24 cellular contexts compared by ENCODE assay signal in genomic region chr2:200777275-200777674, GRCh38. TPM values are rescaled to one million over a fixed set of nuclear protein-coding genes. Genes with fewer than 3 reads are reported as not detected.
DNase-seq lines count a peak whose midpoint lies in the region; ATAC-seq and TF ChIP-seq lines count a peak whose summit lies in the region.
"Had no signal": no experiment of that assay in that cellular context is flagged by ENCODE, and none has a peak within 500 bp of the region (broad histone marks: within the 10 kb centered on the region; RNA-seq: fewer than 3 reads in every experiment).

No MANE protein-coding gene starts in this region.

- no TSS peak for BruUV-seq in Calu3 (replicated peaks; lab: Mats Ljungman, UMichigan)
- BruUV-seq in A673 (replicated peaks; lab: Mats Ljungman, UMichigan), result no TSS peak

- H3K36me3 ChIP-seq in right lobe of liver (no peaks in the 10 kb centered on the region), A673 (ENCODE audit: insufficient read depth, low read length, poor library complexity, severe bottlenecking) (no peaks in the 10 kb centered on the region)
- H3K36me3 ChIP-seq: left lung had no signal

- H3K4me3 Mint-ChIP-seq in Calu3 (ENCODE audit: low read depth, unreplicated experiment), result no peak overlapping the region
- no peak overlapping the region for H3K4me3 Mint-ChIP-seq in activated T-cell treated with anti-CD3 and anti-CD28 coated beads, Interleukin-2, amount 50 U/mL, for 4 hours
- H3K4me3 Mint-ChIP-seq: activated CD4-positive, alpha-beta T cell treated with anti-CD3 and anti-CD28 coated beads, Interleukin-2, amount 10 ng/mL, durations not matched to agents 24 days and 14 days; CD14-positive monocyte; dendritic cell treated with granulocyte-macrophage colony-stimulating factor and Interleukin-4, amounts not matched to agents 40 ng/mL and 50 ng/mL, for 4 days; mesothelial cell of epicardium; natural killer cell treated with Interleukin-12 subunit alpha and Interleukin-12 subunit beta and Interleukin-15 and Interleukin-18, amount 100 ng/mL, for 72 hours had no signal

- peaks cover 3% of the 10 kb centered on the region for H3K9me3 Mint-ChIP-seq in Calu3 (ENCODE audit: low read depth, unreplicated experiment)
- peaks cover 9% of the 10 kb centered on the region for H3K9me3 Mint-ChIP-seq in activated T-cell treated with anti-CD3 and anti-CD28 coated beads, Interleukin-2, amount 50 U/mL, for 4 hours
- H3K9me3 Mint-ChIP-seq: dendritic cell treated with granulocyte-macrophage colony-stimulating factor and Interleukin-4, amounts not matched to agents 40 ng/mL and 50 ng/mL, for 4 days had no signal

- no peak for TF ChIP-seq POLR2A in right lobe of liver (IDR thresholded peaks at IDR 0.05)

- CTCF ChIA-PET in Calu3 (lab: Charles Lee), result interaction anchor here (0.5 to 1.6 kb wide), 3 partner anchors 12 to 49 kb away, joined by 3 to 7 read pairs (median 7); no protein-coding TSS in a partner anchor
- CTCF ChIA-PET in A673 (lab: Charles Lee), result no interaction called here

- POLR2A ChIA-PET in A673 (lab: Charles Lee; ENCODE audit: low non-redundant PET), result no interaction called here

- no peaks in the 10 kb centered on the region for H3K27me3 ChIP-seq in right lobe of liver
- no peaks in the 10 kb centered on the region for H3K27me3 ChIP-seq in A673 (replicated peaks; ENCODE audit: insufficient read depth, low read depth, low read length, poor library complexity)
- H3K27me3 ChIP-seq: left lung had no signal

- intact Hi-C loops in Calu3 (cut with micrococcal nuclease; ENCODE audit: unreplicated experiment), result no loop called here
- intact Hi-C loops in right lobe of liver (cut with DNase I), result no loop called here
- intact Hi-C loops in A673 (cut with micrococcal nuclease; ENCODE audit: unreplicated experiment), result no loop called here

- H3K27me3 Mint-ChIP-seq in Calu3 (ENCODE audit: unreplicated experiment), result no peaks in the 10 kb centered on the region
- H3K27me3 Mint-ChIP-seq in activated T-cell treated with anti-CD3 and anti-CD28 coated beads, Interleukin-2, amount 50 U/mL, for 4 hours (ENCODE audit: low read depth), result peaks cover 10% of the 10 kb centered on the region
- H3K27me3 Mint-ChIP-seq: dendritic cell treated with granulocyte-macrophage colony-stimulating factor and Interleukin-4, amounts not matched to agents 40 ng/mL and 50 ng/mL, for 4 days had no signal

- H3K27ac ChIP-seq in right lobe of liver (peak overlapping the region; percentile 55 to 70 (median 55)), A673 (ENCODE audit: low read depth, low read length, poor library complexity, severe bottlenecking) (no peak overlapping the region)
- H3K27ac ChIP-seq: left lung, RWPE1, VCaP had no signal

- DNase-seq in Calu3, result no peak
- peak; percentile 26 for DNase-seq in M059J (ENCODE audit: low read depth)
- DNase-seq in epithelial cell of proximal tubule (ENCODE audit: low read depth), result peak; percentile 66
- no peak for DNase-seq in right lobe of liver
- no peak for DNase-seq in activated T-cell treated with anti-CD3 and anti-CD28 coated beads, Interleukin-2, amount 50 U/mL, for 4 hours
- DNase-seq in A673 (ENCODE audit: low spot score), result no peak
- DNase-seq: activated CD4-positive, alpha-beta T cell treated with anti-CD3 and anti-CD28 coated beads, Interleukin-2, amount 10 ng/mL, durations not matched to agents 24 days and 14 days; activated naive CD4-positive, alpha-beta T cell treated with anti-CD3 and anti-CD28 coated beads, Interleukin-2, amount 50 U/mL, for 16 hours; head of caudate nucleus; Karpas-422; left lung; NCI-H1694 treated with DMSO at 0.1 percent for 48 hours; NCI-H2171; NCI-H526 treated with DMSO at 0.1 percent for 48 hours; stimulated activated CD4-positive, alpha-beta T cell treated with anti-CD3 and anti-CD28 coated beads, Interleukin-4, amount 100 ng/mL, for 4 hours; stimulated activated naive CD4-positive, alpha-beta T cell had no signal

- TF ChIP-seq CTCF in Calu3 (IDR thresholded peaks at IDR 0.05; ENCODE audit: unreplicated experiment), result no peak
- TF ChIP-seq CTCF in epithelial cell of proximal tubule (conservative IDR thresholded peaks at IDR 0.05; ENCODE audit: low read depth, low read length), result no peak
- TF ChIP-seq CTCF in right lobe of liver (IDR thresholded peaks at IDR 0.05), result no peak
- no peak for TF ChIP-seq CTCF in A673 (conservative IDR thresholded peaks at IDR 0.05; ENCODE audit: low read depth, low read length)

- H3K36me3 Mint-ChIP-seq in Calu3 (ENCODE audit: insufficient read depth, unreplicated experiment), result no peaks in the 10 kb centered on the region
- no peaks in the 10 kb centered on the region for H3K36me3 Mint-ChIP-seq in activated T-cell treated with anti-CD3 and anti-CD28 coated beads, Interleukin-2, amount 50 U/mL, for 4 hours (ENCODE audit: insufficient read depth)
- H3K36me3 Mint-ChIP-seq: mesothelial cell of epicardium had no signal

- peak; percentile 87 to 94 (median 88) for ATAC-seq in right lobe of liver
- ATAC-seq in activated T-cell treated with anti-CD3 and anti-CD28 coated beads, Interleukin-2, amount 50 U/mL, for 4 hours, result no peak
- ATAC-seq in GM18519 (IDR thresholded peaks at IDR 0.05; ENCODE audit: low FRiP score, unreplicated experiment), result no peak
- ATAC-seq in GM21576 (IDR thresholded peaks at IDR 0.05; ENCODE audit: unreplicated experiment), result no peak
- ATAC-seq: left lung; natural killer cell treated with Interleukin-12 subunit alpha and Interleukin-12 subunit beta and Interleukin-15 and Interleukin-18, amount 100 ng/mL, for 72 hours had no signal

- no peaks in the 10 kb centered on the region for H3K9me3 ChIP-seq in right lobe of liver
- peaks cover 3% of the 10 kb centered on the region for H3K9me3 ChIP-seq in A673 (ENCODE audit: low read depth, low read length, poor library complexity, severe bottlenecking)
- H3K9me3 ChIP-seq: left lung had no signal

- peak overlapping the region; percentile 72 for H3K27ac Mint-ChIP-seq in Calu3 (ENCODE audit: unreplicated experiment)
- H3K27ac Mint-ChIP-seq: activated CD4-positive, alpha-beta T cell treated with anti-CD3 and anti-CD28 coated beads, Interleukin-2, amount 10 ng/mL, durations not matched to agents 24 days and 14 days; CD14-positive monocyte; dendritic cell treated with granulocyte-macrophage colony-stimulating factor and Interleukin-4, amounts not matched to agents 40 ng/mL and 50 ng/mL, for 4 days; mesothelial cell of epicardium; natural killer cell treated with Interleukin-12 subunit alpha and Interleukin-12 subunit beta and Interleukin-15 and Interleukin-18, amount 100 ng/mL, for 72 hours had no signal

- H3K4me1 ChIP-seq in right lobe of liver, result peaks cover 0 to 16% (median 5%) of the 10 kb centered on the region in 4 donors
- H3K4me1 ChIP-seq in A673 (ENCODE audit: insufficient read depth, low read length, poor library complexity, severe bottlenecking), result peaks cover 10% of the 10 kb centered on the region
- H3K4me1 ChIP-seq: left lung had no signal

- H3K4me3 ChIP-seq in epithelial cell of proximal tubule (ENCODE audit: low read depth, low read length) (no peak overlapping the region), right lobe of liver (no peak overlapping the region), A673 (ENCODE audit: low read depth, low read length, poor library complexity, severe bottlenecking) (no peak overlapping the region)
- H3K4me3 ChIP-seq: left lung had no signal

- H3K4me1 Mint-ChIP-seq in Calu3 (ENCODE audit: low read depth, unreplicated experiment), result peaks cover 75% of the 10 kb centered on the region
- H3K4me1 Mint-ChIP-seq in activated T-cell treated with anti-CD3 and anti-CD28 coated beads, Interleukin-2, amount 50 U/mL, for 4 hours (ENCODE audit: low read depth), result no peaks in the 10 kb centered on the region
- H3K4me1 Mint-ChIP-seq: mesothelial cell of epicardium had no signal

RNA-seq across cellular contexts. Expression of gene BZW1, which starts 34.4 kb away (rescaled TPM):
- total RNA-seq in Calu3 (2022) (240 and 254 TPM in 2 replicates), epithelial cell of proximal tubule (594 and 699 TPM in 2 replicates), right lobe of liver (100 to 1,000 TPM; 176 to 239 (median 210) TPM), A673 (2021) (321 and 396 TPM in 2 replicates)
- total RNA-seq in M059J (2014; rRNA removed; shearing (Covaris generic)), result 448 and 553 TPM in 2 replicates
- 100 to 1,000 TPM; 466 to 484 (median 470) TPM for total RNA-seq in activated T-cell treated with anti-CD3 and anti-CD28 coated beads, Interleukin-2, amount 50 U/mL, for 4 hours

Comparison
In these comparisons a context has a peak if more than half of its experiments do, and no peak if none do; other contexts are left out.
1. DNase-seq: peak in M059J (single experiment) and epithelial cell of proximal tubule (single experiment); none in Calu3 (single experiment), right lobe of liver (0 of 3), activated T-cell treated with anti-CD3 and anti-CD28 coated beads, Interleukin-2, amount 50 U/mL, for 4 hours (single experiment) and A673 (single experiment).
2. ATAC-seq: peak in right lobe of liver (4 of 4); none in activated T-cell treated with anti-CD3 and anti-CD28 coated beads, Interleukin-2, amount 50 U/mL, for 4 hours (0 of 2), GM18519 (single experiment) and GM21576 (single experiment).